Comparison of ENCODE assay signal across 8 cellular contexts in the genomic region with DNA sequence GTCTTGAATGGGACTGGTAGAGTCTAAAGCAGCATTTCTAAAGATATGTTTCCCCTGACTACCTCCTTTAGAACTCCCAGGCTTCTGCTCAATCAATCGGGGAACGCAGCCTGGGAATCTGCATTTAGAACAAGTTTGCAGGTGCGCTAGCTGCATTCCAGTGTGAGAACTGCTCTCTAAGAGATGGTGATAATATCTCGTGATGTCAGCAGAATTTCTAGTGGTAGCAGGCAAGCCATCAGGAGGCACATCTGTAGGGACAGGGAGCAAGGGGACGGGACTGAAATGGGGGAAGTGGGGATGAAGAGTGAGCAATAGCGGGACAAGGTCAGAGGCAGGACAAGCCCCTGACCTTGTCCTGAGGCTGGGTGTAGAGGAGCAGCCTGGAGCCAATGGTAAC.
"Had no signal": no experiment of that assay in that cellular context is flagged by ENCODE, and none has a peak within 500 bp of the region (broad histone marks: within the 10 kb centered on the region; RNA-seq: fewer than 3 reads in every experiment).

No MANE protein-coding gene starts in this region.

- ATAC-seq: HCT116 had no signal

- H3K9me3 ChIP-seq: HAP-1 had no signal

- H3K4me1 ChIP-seq: HAP-1 had no signal

- H3K4me3 ChIP-seq: GM23248, HAP-1 had no signal

- H3K27ac ChIP-seq: GM23248, HL-60 had no signal

- H3K9ac ChIP-seq: GM23248 had no signal

- H2AFZ ChIP-seq: GM23248 had no signal

- H3K36me3 ChIP-seq: HAP-1 had no signal

- DNase-seq: GM23248, GOT3, H7, HFFc6, KG1 had no signal
